In genomic region chr11:35992551-35992950, GRCh38 we compare ENCODE assay signal across 18 cellular contexts. TPM values are rescaled to one million over a fixed set of nuclear protein-coding genes. Genes with fewer than 3 reads are reported as not detected.
"Had no signal": no experiment of that assay in that cellular context is flagged by ENCODE, and none has a peak within 500 bp of the region (broad histone marks: within the 10 kb centered on the region; RNA-seq: fewer than 3 reads in every experiment).

No MANE protein-coding gene starts in this region.

- H3K27ac ChIP-seq: colonic mucosa, psoas muscle, right lobe of liver had no signal

- H3K9me3 ChIP-seq: colonic mucosa, psoas muscle, right lobe of liver had no signal

- H3K36me3 ChIP-seq: colonic mucosa, right lobe of liver had no signal

- H3K4me1 ChIP-seq: colonic mucosa, psoas muscle, right lobe of liver had no signal

- DNase-seq: activated B cell treated with CpG ODN at 0.5 μM for 24 hours; activated CD4-positive, alpha-beta T cell treated with anti-CD3 and anti-CD28 coated beads, Interleukin-2, amount 10 ng/mL, durations not matched to agents 24 days and 14 days; activated CD8-positive, alpha-beta memory T cell treated with anti-CD3 and anti-CD28 coated beads, Interleukin-2, amount 50 U/mL, for 4 hours; activated CD8-positive, alpha-beta T cell treated with anti-CD3 and anti-CD28 coated beads, Interleukin-2, amount 10 ng/mL, durations not matched to agents 7 days and 5 days; activated effector memory CD4-positive, alpha-beta T cell treated with anti-CD3 and anti-CD28 coated beads, Interleukin-2, amount 50 U/mL, for 16 hours; activated T-cell treated with anti-CD3 and anti-CD28 coated beads, Interleukin-2, amount 50 U/mL, for 48 hours; central memory CD4-positive, alpha-beta T cell; colonic mucosa; hippocampal formation; kidney; left ventricle myocardium superior; mesendoderm; occipital lobe; psoas muscle; right lobe of liver had no signal

- ATAC-seq: activated CD8-positive, alpha-beta T cell treated with anti-CD3 and anti-CD28 coated beads, Interleukin-2, amount 10 ng/mL, durations not matched to agents 7 days and 5 days; esophagus mucosa; left ventricle myocardium superior; natural killer cell treated with Interleukin-12 subunit alpha and Interleukin-12 subunit beta and Interleukin-15 and Interleukin-18, amount 100 ng/mL, for 72 hours; psoas muscle; right lobe of liver had no signal

- H3K27me3 ChIP-seq: colonic mucosa, right lobe of liver had no signal

- H3K4me3 ChIP-seq: colonic mucosa, psoas muscle, right lobe of liver, smooth muscle cell had no signal

- H3K4me2 ChIP-seq: smooth muscle cell had no signal

RNA-seq across cellular contexts. Expression of gene LDLRAD3, which starts 48.7 kb away (rescaled TPM):
- total RNA-seq: activated B cell treated with CpG ODN at 0.5 μM for 24 hours had no signal
